ENCODE assay signal across 8 cellular contexts in genomic region chr7:119270045-119270464, GRCh38.
DNase-seq lines count a peak whose midpoint lies in the region; ATAC-seq lines count a peak whose summit lies in the region.

No MANE protein-coding gene starts in this region.

- peak; percentile 97 for ATAC-seq in GM21723 (IDR thresholded peaks at IDR 0.05; ENCODE audit: unreplicated experiment)

- DNase-seq in stimulated activated CD4-positive, alpha-beta T cell treated with anti-CD3 and anti-CD28 coated beads, Interleukin-1b, Interleukin-23, amount 100 ng/mL, for 48 hours: peak; percentile 25
- no peak for DNase-seq in stimulated activated CD4-positive, alpha-beta T cell treated with anti-CD3 and anti-CD28 coated beads, Interleukin-12 subunit alpha, Interleukin-12 subunit beta, amount 100 ng/mL, for 4 hours
- DNase-seq in HS-27A (ENCODE audit: low read depth) (peak; percentile 20), NCI-H774 (lab: John Stamatoyannopoulos, UW) (peak; percentile 50), astrocyte of the hippocampus (ENCODE audit: low read depth, low spot score) (peak; percentile 73), islet precursor cell (peak; percentile 78), superior temporal gyrus (ENCODE audit: extremely low spot score) (peak; percentile 84)
